ENCODE assay signal across 15 cellular contexts in genomic region chr11:104525416-104525815, GRCh38.
"Had no signal": no experiment of that assay in that cellular context is flagged by ENCODE, and none has a peak within 500 bp of the region (broad histone marks: within the 10 kb centered on the region; RNA-seq: fewer than 3 reads in every experiment).

No MANE protein-coding gene starts in this region.

- H3K9me2 ChIP-seq: SK-N-SH had no signal

- H3K4me2 ChIP-seq: SK-N-SH had no signal

- DNase-seq: KBM-7, NCI-H1092, NCI-H1436, NCI-H187, NCI-H2029, NCI-H2081 treated with DMSO at 0.1 percent for 48 hours, NCI-H2171, NCI-H226, NCI-H510A, NCI-H524 treated with DMSO at 0.1 percent for 48 hours, NCI-H69, NCI-H774, SHP77, SK-N-SH had no signal

- H3K9ac ChIP-seq: SK-N-SH had no signal

- H3K9me3 ChIP-seq: SK-N-SH had no signal

- H3K27ac ChIP-seq: RWPE1 had no signal
